In the genomic region with DNA sequence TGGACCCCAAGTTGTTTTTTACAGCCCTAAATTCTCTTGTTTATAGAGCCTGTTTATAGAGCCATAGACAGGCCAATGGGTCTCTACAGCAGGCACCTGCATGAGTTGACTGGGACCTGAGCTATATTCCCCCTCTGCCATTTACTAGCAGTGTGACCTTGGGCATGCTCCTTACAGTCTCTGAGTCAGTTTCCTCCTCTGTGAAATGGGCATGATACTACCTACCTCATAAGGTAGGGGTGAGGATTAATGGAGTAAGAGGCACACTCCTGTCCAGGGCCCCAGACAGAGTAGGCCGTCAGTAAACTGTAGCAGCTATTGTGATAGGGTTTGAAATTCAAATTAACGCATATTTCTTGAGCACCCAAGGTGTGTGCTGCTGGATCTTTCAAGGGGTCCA, we compare ENCODE assay signal across 23 cellular contexts.
DNase-seq lines count a peak whose midpoint lies in the region; ATAC-seq and TF ChIP-seq lines count a peak whose summit lies in the region.
"Had no signal": no experiment of that assay in that cellular context is flagged by ENCODE, and none has a peak within 500 bp of the region (broad histone marks: within the 10 kb centered on the region; RNA-seq: fewer than 3 reads in every experiment).

No MANE protein-coding gene starts in this region.

- H3K36me3 Mint-ChIP-seq in type B pancreatic cell (peaks cover 19% of the 10 kb centered on the region), chondrocyte (ENCODE audit: low read depth) (peaks cover 8% of the 10 kb centered on the region)
- H3K36me3 Mint-ChIP-seq: stimulated activated effector memory CD8-positive, alpha-beta T cell treated with anti-CD3 and anti-CD28 coated beads, Interleukin-12 subunit alpha, Interleukin-12 subunit beta, amount 100 ng/mL, for 72 hours had no signal

- H3K36me3 ChIP-seq in HUES48 (ENCODE audit: control insufficient read depth, insufficient read depth, low read length): peaks cover 51% of the 10 kb centered on the region
- no peaks in the 10 kb centered on the region for H3K36me3 ChIP-seq in colonic mucosa
- H3K36me3 ChIP-seq in mucosa of rectum (ENCODE audit: control insufficient read depth in 2 of 2, insufficient read depth in 2 of 2, low read length in 2 of 2): peaks cover 3 to 4% of the 10 kb centered on the region in 2 donors
- no peaks in the 10 kb centered on the region for H3K36me3 ChIP-seq in WERI-Rb-1
- H3K36me3 ChIP-seq: adrenal gland had no signal

- intact Hi-C loops in colonic mucosa (cut with DNase I): no loop called here

- H3K27ac Mint-ChIP-seq in type B pancreatic cell (peak overlapping the region; percentile 18), chondrocyte (ENCODE audit: unreplicated experiment) (no peak overlapping the region)
- H3K27ac Mint-ChIP-seq: activated CD4-positive, alpha-beta T cell treated with anti-CD3 and anti-CD28 coated beads for 36 hours; CD4-positive, alpha-beta T cell; stimulated activated effector memory CD8-positive, alpha-beta T cell treated with anti-CD3 and anti-CD28 coated beads, Interleukin-12 subunit alpha, Interleukin-12 subunit beta, amount 100 ng/mL, for 72 hours; T-helper 1 cell treated with Interleukin-12 subunit alpha and Interleukin-12 subunit beta and Interleukin-4 antibody, amounts not matched to agents 30 μg/mL and 1 μg/mL, for 36 hours had no signal

- DNase-seq in colonic mucosa: no peak
- no peak for DNase-seq in type B pancreatic cell (ENCODE audit: extremely low spot score, unreplicated experiment)
- no peak for DNase-seq in WERI-Rb-1
- no peak for DNase-seq in chondrocyte (ENCODE audit: low spot score)
- DNase-seq: activated CD4-positive, alpha-beta T cell treated with anti-CD3 and anti-CD28 coated beads for 36 hours; activated naive CD4-positive, alpha-beta T cell; activated T-cell treated with anti-CD3 and anti-CD28 coated beads, Interleukin-2, amount 50 U/mL, for 4 hours; CD4-positive, alpha-beta T cell; GOT3; KG1; naive B cell; NCI-H1436; NCI-H524; occipital lobe; stimulated activated CD4-positive, alpha-beta T cell treated with anti-CD3 and anti-CD28 coated beads, Interleukin-2, amount 100 ng/mL, for 48 hours had no signal

- H3K9ac ChIP-seq in HUES48 (ENCODE audit: low read depth, low read length): no peak overlapping the region
- peak overlapping the region in 1 of 2 donors; percentile 16 for H3K9ac ChIP-seq in colonic mucosa (ENCODE audit: low read depth in 2 of 2, low read length in 2 of 2)
- no peak overlapping the region for H3K9ac ChIP-seq in mucosa of rectum (ENCODE audit: low read depth in 1 of 2, low read length in 2 of 2)

- H3K4me1 ChIP-seq in HUES48 (ENCODE audit: control insufficient read depth, insufficient read depth, low read length) (peaks cover 34% of the 10 kb centered on the region), colonic mucosa (peaks cover 26% of the 10 kb centered on the region), mucosa of rectum (ENCODE audit: control insufficient read depth in 2 of 2, insufficient read depth in 2 of 2, low read length in 2 of 2) (peaks cover 45 to 69% of the 10 kb centered on the region in 2 donors)

- no peaks in the 10 kb centered on the region for H3K9me3 ChIP-seq in HUES48 (ENCODE audit: control insufficient read depth, insufficient read depth, low read length)
- no peaks in the 10 kb centered on the region for H3K9me3 ChIP-seq in colonic mucosa
- H3K9me3 ChIP-seq in mucosa of rectum (ENCODE audit: control insufficient read depth in 2 of 2, low read length in 2 of 2): no peaks in the 10 kb centered on the region
- no peaks in the 10 kb centered on the region for H3K9me3 ChIP-seq in WERI-Rb-1 (ENCODE audit: severe bottlenecking)
- H3K9me3 ChIP-seq: adrenal gland, suprapubic skin had no signal

- no peaks in the 10 kb centered on the region for H3K9me3 Mint-ChIP-seq in type B pancreatic cell
- H3K9me3 Mint-ChIP-seq in chondrocyte (ENCODE audit: low read depth): no peaks in the 10 kb centered on the region
- H3K9me3 Mint-ChIP-seq: CD4-positive, alpha-beta T cell; stimulated activated effector memory CD8-positive, alpha-beta T cell treated with anti-CD3 and anti-CD28 coated beads, Interleukin-12 subunit alpha, Interleukin-12 subunit beta, amount 100 ng/mL, for 72 hours; T-helper 1 cell treated with Interleukin-12 subunit alpha and Interleukin-12 subunit beta and Interleukin-4 antibody, amounts not matched to agents 30 μg/mL and 1 μg/mL, for 36 hours had no signal

- peaks cover 27% of the 10 kb centered on the region for H3K4me1 Mint-ChIP-seq in type B pancreatic cell (ENCODE audit: unreplicated experiment)
- H3K4me1 Mint-ChIP-seq in chondrocyte (ENCODE audit: low read depth): peaks cover 42% of the 10 kb centered on the region

- H3K27ac ChIP-seq in HUES48 (ENCODE audit: low read depth, low read length): peak overlapping the region; percentile 98
- H3K27ac ChIP-seq in colonic mucosa: peak overlapping the region; percentile 85
- peak overlapping the region; percentile 52 to 77 for H3K27ac ChIP-seq in mucosa of rectum (ENCODE audit: low read depth in 2 of 2, low read length in 2 of 2)
- H3K27ac ChIP-seq in WERI-Rb-1: no peak overlapping the region

- TF ChIP-seq CTCF in colonic mucosa (IDR thresholded peaks at IDR 0.05) (no peak), type B pancreatic cell (conservative IDR thresholded peaks at IDR 0.05) (no peak), WERI-Rb-1 (IDR thresholded peaks at IDR 0.05; ENCODE audit: low read depth, low read length) (no peak), chondrocyte (IDR thresholded peaks at IDR 0.05) (no peak)

- no peak overlapping the region for H3K4me3 Mint-ChIP-seq in type B pancreatic cell
- H3K4me3 Mint-ChIP-seq in chondrocyte (ENCODE audit: unreplicated experiment): no peak overlapping the region
- H3K4me3 Mint-ChIP-seq: activated CD4-positive, alpha-beta T cell treated with anti-CD3 and anti-CD28 coated beads for 36 hours; activated T-cell treated with anti-CD3 and anti-CD28 coated beads, Interleukin-2, amount 50 U/mL, for 4 hours; CD4-positive, alpha-beta T cell; stimulated activated effector memory CD8-positive, alpha-beta T cell treated with anti-CD3 and anti-CD28 coated beads, Interleukin-12 subunit alpha, Interleukin-12 subunit beta, amount 100 ng/mL, for 72 hours; T-helper 1 cell treated with Interleukin-12 subunit alpha and Interleukin-12 subunit beta and Interleukin-4 antibody, amounts not matched to agents 30 μg/mL and 1 μg/mL, for 36 hours had no signal

- no peak overlapping the region for H3K4me3 ChIP-seq in HUES48 (ENCODE audit: low read depth, low read length)
- H3K4me3 ChIP-seq in colonic mucosa: no peak overlapping the region
- no peak overlapping the region for H3K4me3 ChIP-seq in mucosa of rectum (ENCODE audit: low read length in 2 of 2)
- no peak overlapping the region for H3K4me3 ChIP-seq in WERI-Rb-1 (ENCODE audit: low read depth, low read length)
- H3K4me3 ChIP-seq: adrenal gland, lung, suprapubic skin had no signal

- no peak for ATAC-seq in esophagus mucosa
- ATAC-seq: activated CD4-positive, alpha-beta T cell treated with anti-CD3 and anti-CD28 coated beads for 36 hours; activated T-cell treated with anti-CD3 and anti-CD28 coated beads, Interleukin-2, amount 50 U/mL, for 4 hours; stimulated activated effector memory CD8-positive, alpha-beta T cell treated with anti-CD3 and anti-CD28 coated beads, Interleukin-12 subunit alpha, Interleukin-12 subunit beta, amount 100 ng/mL, for 72 hours had no signal

- H3K27me3 ChIP-seq in HUES48 (ENCODE audit: control insufficient read depth, insufficient read depth, low read length) (no peaks in the 10 kb centered on the region), colonic mucosa (no peaks in the 10 kb centered on the region), mucosa of rectum (ENCODE audit: control insufficient read depth in 2 of 2, insufficient read depth in 2 of 2, low read length in 2 of 2) (no peaks in the 10 kb centered on the region), WERI-Rb-1 (ENCODE audit: insufficient read depth, low read depth, severe bottlenecking) (no peaks in the 10 kb centered on the region)
- H3K27me3 ChIP-seq: adrenal gland, suprapubic skin had no signal

- no peaks in the 10 kb centered on the region for H3K27me3 Mint-ChIP-seq in type B pancreatic cell
- no peaks in the 10 kb centered on the region for H3K27me3 Mint-ChIP-seq in chondrocyte (ENCODE audit: low read depth)
- H3K27me3 Mint-ChIP-seq: activated CD4-positive, alpha-beta T cell treated with anti-CD3 and anti-CD28 coated beads for 36 hours; CD4-positive, alpha-beta T cell; naive B cell had no signal
